In genomic region chr7:112255388-112255720, GRCh38 we compare ENCODE assay signal across 15 cellular contexts.
"Had no signal": no experiment of that assay in that cellular context is flagged by ENCODE, and none has a peak within 500 bp of the region (broad histone marks: within the 10 kb centered on the region; RNA-seq: fewer than 3 reads in every experiment).

No MANE protein-coding gene starts in this region.

- H3K4me1 ChIP-seq: adrenal gland had no signal

- H3K27ac ChIP-seq: adrenal gland, esophagus squamous epithelium, transverse colon had no signal

- H3K4me3 ChIP-seq: adrenal gland, esophagus squamous epithelium, transverse colon had no signal

- H3K9me3 ChIP-seq: adrenal gland, esophagus squamous epithelium, transverse colon had no signal

- DNase-seq: activated B cell treated with CpG ODN at 0.5 μM for 24 hours; activated CD4-positive, alpha-beta T cell treated with anti-CD3 and anti-CD28 coated beads for 48 hours; activated CD8-positive, alpha-beta T cell treated with anti-CD3 and anti-CD28 coated beads for 36 hours; activated effector memory CD4-positive, alpha-beta T cell treated with anti-CD3 and anti-CD28 coated beads, Interleukin-2, amount 50 U/mL, for 16 hours; activated T-cell treated with anti-CD3 and anti-CD28 coated beads, Interleukin-2, amount 50 U/mL, for 4 hours; adrenal gland; cortex of kidney; effector CD8-positive, alpha-beta T cell; esophagus squamous epithelium; glutamatergic neuron; kidney glomerular epithelial cell; mesenchymal stem cell; stimulated activated naive CD8-positive, alpha-beta T cell treated with anti-CD3 and anti-CD28 coated beads, Interleukin-15, Interleukin-2, amounts not matched to agents 100 U/mL and 50 U/mL, for 24 hours; transverse colon had no signal

- ATAC-seq: activated CD8-positive, alpha-beta T cell treated with anti-CD3 and anti-CD28 coated beads for 36 hours; activated T-cell treated with anti-CD3 and anti-CD28 coated beads, Interleukin-2, amount 50 U/mL, for 4 hours; sciatic nerve; stimulated activated naive CD8-positive, alpha-beta T cell treated with anti-CD3 and anti-CD28 coated beads, Interleukin-15, Interleukin-2, amounts not matched to agents 100 U/mL and 50 U/mL, for 24 hours had no signal

- H3K27me3 ChIP-seq: adrenal gland, esophagus squamous epithelium, transverse colon had no signal

- H3K36me3 ChIP-seq: adrenal gland, esophagus squamous epithelium, transverse colon had no signal
